8 cellular contexts compared by ENCODE assay signal in genomic region chr3:178119608-178120295, GRCh38.
DNase-seq lines count a peak whose midpoint lies in the region; ATAC-seq, FAIRE-seq and TF ChIP-seq lines count a peak whose summit lies in the region.
"Not testable (repeated sequence)": the region's sequence is repeated elsewhere in the genome, so short reads cannot be mapped to it uniquely, and the experiment has no call there.

No MANE protein-coding gene starts in this region.

- ATAC-seq in activated T-cell treated with anti-CD3 and anti-CD28 coated beads, Interleukin-2, amount 50 U/mL, for 72 hours (replicated peaks in 1 of 2), result peak; percentile 72 to 83
- ATAC-seq in left cardiac atrium, result not testable (repeated sequence)

- intact Hi-C loops in esophagus muscularis mucosa (cut with DNase I); left cardiac atrium (cut with DNase I): not testable (repeated sequence)

- H3K4me1 ChIP-seq in esophagus muscularis mucosa (peaks cover 0 to 17% (median 10%) of the 10 kb centered on the region in 4 donors), neuronal stem cell (ENCODE audit: control insufficient read depth in 2 of 2, insufficient read depth in 1 of 2, low read depth in 1 of 2, low read length in 2 of 2) (peaks cover 0 to 14% of the 10 kb centered on the region in 2 donors)

- not testable (repeated sequence) for H3K27me3 Mint-ChIP-seq in activated T-cell treated with anti-CD3 and anti-CD28 coated beads, Interleukin-2, amount 50 U/mL, for 72 hours (ENCODE audit: low read depth); brain

- not testable (repeated sequence) for H3K4me2 ChIP-seq in neuronal stem cell (ENCODE audit: insufficient read depth, low read length, poor library complexity, severe bottlenecking)

- H4K91ac ChIP-seq in neuronal stem cell (ENCODE audit: low read depth, low read length, poor library complexity), result not testable (repeated sequence)

- TF ChIP-seq EP300 in esophagus muscularis mucosa (IDR thresholded peaks at IDR 0.05), result not testable (repeated sequence)

- not testable (repeated sequence) for H3K18ac ChIP-seq in neuronal stem cell (ENCODE audit: low read length)

- H3K36me3 ChIP-seq in esophagus muscularis mucosa; neuronal stem cell (replicated peaks in 1 of 2; ENCODE audit: control insufficient read depth in 2 of 2, insufficient read depth in 2 of 2, low read length in 2 of 2): not testable (repeated sequence)

- not testable (repeated sequence) for H3K9me3 Mint-ChIP-seq in activated T-cell treated with anti-CD3 and anti-CD28 coated beads, Interleukin-2, amount 50 U/mL, for 72 hours
- peaks cover 11 to 25% (median 16%) of the 10 kb centered on the region in 5 experiments for H3K9me3 Mint-ChIP-seq in brain

- not testable (repeated sequence) for H3K14ac ChIP-seq in neuronal stem cell (ENCODE audit: low read length)

- H2AFZ ChIP-seq in neuronal stem cell (ENCODE audit: low read length), result peak overlapping the region; percentile 49

- not testable (repeated sequence) for H3K79me1 ChIP-seq in neuronal stem cell (ENCODE audit: low read depth, low read length)

- WGBS in esophagus muscularis mucosa, result 69% methylated on average over 6 of the region's 6 CpGs
- no CpG with 5 or more reads among the region's 6 CpGs for WGBS in neuronal stem cell (ENCODE audit: extremely low coverage in 2 of 2, insufficient read length in 2 of 2, insufficient replicate concordance in 1 of 2), 2 donors

- not testable (repeated sequence) for H3K27me3 ChIP-seq in esophagus muscularis mucosa; neuronal stem cell (ENCODE audit: control insufficient read depth in 3 of 3, insufficient read depth in 3 of 3, low read depth in 1 of 3, low read length in 3 of 3)

- H3K4ac ChIP-seq in neuronal stem cell (ENCODE audit: low read length), result not testable (repeated sequence)

- peak overlapping the region; percentile 50 to 71 (median 65) for H3K27ac ChIP-seq in esophagus muscularis mucosa (replicated peaks in 1 of 4)
- H3K27ac ChIP-seq in neuronal stem cell (replicated peaks; ENCODE audit: low read length), result not testable (repeated sequence)

- not testable (repeated sequence) for H2BK15ac ChIP-seq in neuronal stem cell (ENCODE audit: low read length)

- H2BK12ac ChIP-seq in neuronal stem cell (ENCODE audit: low read length), result not testable (repeated sequence)

- H2BK120ac ChIP-seq in neuronal stem cell (ENCODE audit: low read depth, low read length), result not testable (repeated sequence)

- H3K4me3 Mint-ChIP-seq in activated T-cell treated with anti-CD3 and anti-CD28 coated beads, Interleukin-2, amount 50 U/mL, for 72 hours, result peak overlapping the region in 1 of 2 donors; percentile 49
- not testable (repeated sequence) for H3K4me3 Mint-ChIP-seq in brain

- H2AK5ac ChIP-seq in neuronal stem cell (ENCODE audit: low read depth, low read length), result not testable (repeated sequence)

- TF ChIP-seq CTCF in brain (conservative IDR thresholded peaks at IDR 0.05); esophagus muscularis mucosa (IDR thresholded peaks at IDR 0.05): not testable (repeated sequence)

- DNase-seq in AG20443 (ENCODE audit: low spot score) (peak; percentile 53), left cardiac atrium (peak; percentile 19), superior temporal gyrus (ENCODE audit: extremely low spot score) (peak; percentile 70)
- DNase-seq in HTR-8/SVneo (ENCODE audit: insufficient read length, low spot score); activated T-cell treated with anti-CD3 and anti-CD28 coated beads, Interleukin-2, amount 50 U/mL, for 72 hours; esophagus muscularis mucosa (ENCODE audit: extremely low spot score); neuronal stem cell (ENCODE audit: low spot score): not testable (repeated sequence)

- not testable (repeated sequence) for H3K9me3 ChIP-seq in esophagus muscularis mucosa
- peaks cover 1 to 14% of the 10 kb centered on the region in 2 donors for H3K9me3 ChIP-seq in neuronal stem cell (replicated peaks in 1 of 2; ENCODE audit: control insufficient read depth in 2 of 2, insufficient read depth in 1 of 2, low read depth in 1 of 2, low read length in 2 of 2)

- not testable (repeated sequence) for TF ChIP-seq POLR2A in esophagus muscularis mucosa (IDR thresholded peaks at IDR 0.05; ENCODE audit: low read depth)

- not testable (repeated sequence) for H3K4me1 Mint-ChIP-seq in activated T-cell treated with anti-CD3 and anti-CD28 coated beads, Interleukin-2, amount 50 U/mL, for 72 hours (ENCODE audit: low read depth)
- H3K4me1 Mint-ChIP-seq in brain, result peaks cover 12% of the 10 kb centered on the region

- H3K27ac Mint-ChIP-seq in activated T-cell treated with anti-CD3 and anti-CD28 coated beads, Interleukin-2, amount 50 U/mL, for 72 hours, result peak overlapping the region; percentile 92
- H3K27ac Mint-ChIP-seq in brain, result peak overlapping the region in 3 of 5 experiments; percentile 68 to 84 (median 80)

- not testable (repeated sequence) for H3K23ac ChIP-seq in neuronal stem cell (ENCODE audit: low read depth, low read length, poor library complexity)

- not testable (repeated sequence) for H3K9ac ChIP-seq in neuronal stem cell (ENCODE audit: low read depth, low read length, poor library complexity)

- not testable (repeated sequence) for H3K4me3 ChIP-seq in esophagus muscularis mucosa; neuronal stem cell (ENCODE audit: low read length in 2 of 2)

- FAIRE-seq in HTR-8/SVneo (lab: Jason Lieb, UNC), result peak; percentile 28

- H3K36me3 Mint-ChIP-seq in activated T-cell treated with anti-CD3 and anti-CD28 coated beads, Interleukin-2, amount 50 U/mL, for 72 hours (ENCODE audit: insufficient read depth in 2 of 2); brain: not testable (repeated sequence)

- H4K8ac ChIP-seq in neuronal stem cell (ENCODE audit: low read depth, low read length), result not testable (repeated sequence)

- H2BK5ac ChIP-seq in neuronal stem cell (ENCODE audit: low read length), result not testable (repeated sequence)
